Comparison of ENCODE assay signal across 26 cellular contexts in the genomic region with DNA sequence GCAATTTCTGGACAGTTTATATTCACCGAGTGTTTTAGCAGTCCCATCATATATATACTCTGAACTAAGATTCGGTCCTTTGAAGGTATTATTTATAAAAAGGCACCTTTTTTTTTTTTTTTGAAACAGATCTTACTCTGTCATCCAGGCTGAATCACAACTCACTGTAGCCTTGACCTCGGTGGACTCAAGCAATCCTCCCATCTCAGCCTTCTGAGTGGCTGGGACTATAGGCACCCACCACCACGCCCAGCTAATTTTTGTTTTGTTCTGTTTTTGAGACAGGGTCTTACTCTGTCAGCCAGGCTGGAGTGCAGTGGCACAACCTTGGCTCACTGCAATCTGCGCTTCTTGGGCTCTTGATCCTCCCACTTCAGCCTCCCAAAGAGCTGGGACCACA.
"Had no signal": no experiment of that assay in that cellular context is flagged by ENCODE, and none has a peak within 500 bp of the region (broad histone marks: within the 10 kb centered on the region; RNA-seq: fewer than 3 reads in every experiment).

No MANE protein-coding gene starts in this region.

- H3K4me3 ChIP-seq: coronary artery, dorsolateral prefrontal cortex, esophagus squamous epithelium, gastrocnemius medialis, heart right ventricle, left lung, lower lobe of right lung, mucosa of descending colon had no signal

- ATAC-seq: esophagus mucosa, gastrocnemius medialis, heart right ventricle, left cardiac atrium, left lung, left ventricle myocardium superior, lower lobe of right lung, mucosa of descending colon had no signal

- H3K36me3 ChIP-seq: lower lobe of right lung had no signal

- FAIRE-seq: colon, endometrium, keratinocyte had no signal

- H3K9me3 ChIP-seq: esophagus squamous epithelium, gastrocnemius medialis, heart right ventricle, left lung, lower lobe of right lung, mucosa of descending colon had no signal

- H3K27ac ChIP-seq: coronary artery, dorsolateral prefrontal cortex, epithelial cell of prostate, esophagus squamous epithelium, gastrocnemius medialis, heart right ventricle, left lung, lower lobe of right lung had no signal

- H3K4me1 ChIP-seq: esophagus squamous epithelium had no signal

- H3K27me3 ChIP-seq: dorsolateral prefrontal cortex, esophagus squamous epithelium, gastrocnemius medialis, heart right ventricle, left lung had no signal

- DNase-seq: dermis blood vessel endothelial cell; dorsolateral prefrontal cortex; effector CD4-positive, alpha-beta T cell; effector memory CD4-positive, alpha-beta T cell; endodermal cell; erythroblast; esophagus squamous epithelium; foreskin fibroblast; foreskin melanocyte; gastrocnemius medialis; glutamatergic neuron; head of caudate nucleus; heart right ventricle; hippocampal formation; left cardiac atrium; left lung; left ventricle myocardium superior; lower lobe of right lung; mucosa of descending colon; naive B cell had no signal
